9 cellular contexts compared by ENCODE assay signal in the genomic region with DNA sequence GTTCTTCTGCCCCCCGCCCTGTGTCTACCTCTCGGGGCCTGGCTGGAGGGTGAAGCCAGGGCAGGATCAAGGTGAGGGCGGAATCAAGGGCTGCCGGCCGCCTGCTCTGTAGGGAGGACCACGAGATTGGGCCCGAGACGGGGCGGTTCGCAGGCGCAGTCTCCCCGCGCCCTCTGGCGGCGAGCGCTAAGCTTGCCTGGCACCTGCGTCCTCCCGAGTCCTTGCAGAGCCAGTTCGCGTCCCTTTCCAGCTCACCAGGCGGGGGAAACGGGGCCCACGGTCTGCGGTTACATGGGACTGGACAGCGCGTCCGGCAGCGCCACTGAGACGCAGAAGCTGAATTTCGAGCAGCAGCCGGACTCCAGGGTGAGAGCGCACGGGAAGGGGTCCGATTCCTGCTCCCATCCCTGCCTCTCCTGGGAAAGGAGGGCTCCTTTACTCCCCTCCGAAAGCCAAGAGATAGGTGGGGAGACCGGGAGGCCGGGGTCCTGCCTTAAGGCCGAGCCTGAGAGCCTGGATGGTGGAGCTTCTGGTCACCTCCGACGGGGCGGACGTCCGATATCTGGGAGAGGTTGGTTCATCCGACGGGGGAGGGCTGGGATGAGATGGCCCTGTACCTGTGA. TPM values are rescaled to one million over a fixed set of nuclear protein-coding genes. Genes with fewer than 3 reads are reported as not detected.
DNase-seq lines count a peak whose midpoint lies in the region; ATAC-seq and TF ChIP-seq lines count a peak whose summit lies in the region.
"Had no signal": no experiment of that assay in that cellular context is flagged by ENCODE, and none has a peak within 500 bp of the region (broad histone marks: within the 10 kb centered on the region; RNA-seq: fewer than 3 reads in every experiment).

No MANE protein-coding gene starts in this region.

- POLR2A ChIA-PET in IMR-90 (lab: Charles Lee; ENCODE audit: unreplicated experiment), result interaction anchor here (0.5 kb wide), 1 partner anchor 174 kb away, joined by 3 read pairs; no protein-coding TSS in a partner anchor

- H2BK20ac ChIP-seq in IMR-90 (ENCODE audit: low read depth, low read length), result no peak overlapping the region

- peak; percentile 86 for DNase-seq in DMS 273 (lab: John Stamatoyannopoulos, UW; ENCODE audit: unreplicated experiment)
- DNase-seq in IMR-90, result peak; percentile 42
- DNase-seq in ascending aorta (ENCODE audit: low spot score in 2 of 2), result no peak
- peak; percentile 93 for DNase-seq in iPS-NIHi11 (ENCODE audit: low spot score)
- peak; percentile 71 to 83 for DNase-seq in stimulated activated CD4-positive, alpha-beta T cell treated with anti-CD3 and anti-CD28 coated beads, Interleukin-2, amount 100 ng/mL, for 24 hours
- no peak for DNase-seq in NCI-H2196 (lab: John Stamatoyannopoulos, UW; ENCODE audit: unreplicated experiment)

- in situ Hi-C loops in IMR-90 (cut with MboI; ENCODE audit: low sequenced_read_pairs), result no loop called here

- H4K5ac ChIP-seq in IMR-90 (ENCODE audit: low read depth, low read length), result no peak overlapping the region

- no peak overlapping the region for H3K4me3 ChIP-seq in IMR-90 (ENCODE audit: insufficient read depth, low read depth, low read length)
- H3K4me3 ChIP-seq in ascending aorta, result no peak overlapping the region

- H3K18ac ChIP-seq in IMR-90 (ENCODE audit: low read depth, low read length), result no peak overlapping the region

- dilution Hi-C loops in IMR-90 (cut with HindIII; ENCODE audit: low sequenced_read_pairs, unreplicated experiment), result no loop called here

- no peak overlapping the region for H2BK5ac ChIP-seq in IMR-90 (ENCODE audit: low read depth, low read length, poor library complexity, severe bottlenecking)

- H2AFZ ChIP-seq in IMR-90 (replicated peaks; ENCODE audit: low read length, poor library complexity), result peak overlapping the region; percentile 90

- no peaks in the 10 kb centered on the region for H3K9me3 ChIP-seq in IMR-90 (ENCODE audit: control insufficient read depth, insufficient read depth, low read length)
- no peaks in the 10 kb centered on the region for H3K9me3 ChIP-seq in ascending aorta

- no peak overlapping the region for H3K56ac ChIP-seq in IMR-90 (ENCODE audit: extremely low read depth, insufficient read depth, low read length)

- H2AK9ac ChIP-seq in IMR-90 (replicated peaks; ENCODE audit: low read depth, low read length, poor library complexity), result peak overlapping the region; percentile 44

- peaks cover 30% of the 10 kb centered on the region for H3K4me1 Mint-ChIP-seq in T-helper 1 cell treated with Interleukin-12 subunit alpha and Interleukin-12 subunit beta and Interleukin-4 antibody, amounts not matched to agents 30 μg/mL and 1 μg/mL, for 36 hours (ENCODE audit: low read depth)

- no peaks in the 10 kb centered on the region for H4K20me1 ChIP-seq in IMR-90 (ENCODE audit: insufficient read depth, low read length)

- H3K27me3 Mint-ChIP-seq in T-helper 1 cell treated with Interleukin-12 subunit alpha and Interleukin-12 subunit beta and Interleukin-4 antibody, amounts not matched to agents 30 μg/mL and 1 μg/mL, for 36 hours (ENCODE audit: low read depth), result peaks cover 15% of the 10 kb centered on the region

- H3K4ac ChIP-seq in IMR-90 (ENCODE audit: low read depth, low read length), result no peak overlapping the region

- peak; percentile 88 for ATAC-seq in IMR-90 (ENCODE audit: low read depth)
- no peak for ATAC-seq in GM19397 (IDR thresholded peaks at IDR 0.05; ENCODE audit: unreplicated experiment)

- H3K4me2 ChIP-seq in IMR-90 (ENCODE audit: low read depth, low read length), result no peak overlapping the region

- H3K27me3 ChIP-seq in IMR-90 (ENCODE audit: control insufficient read depth, insufficient read depth, low read length) (peaks cover 38% of the 10 kb centered on the region), ascending aorta (peaks cover 1% of the 10 kb centered on the region)

- H2BK15ac ChIP-seq in IMR-90 (ENCODE audit: low read depth, low read length), result no peak overlapping the region

- H3K4me3 Mint-ChIP-seq in T-helper 1 cell treated with Interleukin-12 subunit alpha and Interleukin-12 subunit beta and Interleukin-4 antibody, amounts not matched to agents 30 μg/mL and 1 μg/mL, for 36 hours, result peak overlapping the region; percentile 34

- peak; percentile 51 for TF ChIP-seq RAD21 in IMR-90 (IDR thresholded peaks at IDR 0.05; ENCODE audit: low read length)

- CTCF ChIA-PET in IMR-90 (lab: Yijun Ruan, JAX), result interaction anchor here (0.6 to 1.1 kb wide), 14 partner anchors 8 to 459 kb away, joined by 3 to 6 read pairs (median 3); no protein-coding TSS in a partner anchor

- H3K27ac ChIP-seq in IMR-90 (ENCODE audit: insufficient read depth, low read length), result no peak overlapping the region
- no peak overlapping the region for H3K27ac ChIP-seq in ascending aorta

- no peak overlapping the region for H3K23ac ChIP-seq in IMR-90 (ENCODE audit: low read depth, low read length)

- no peaks in the 10 kb centered on the region for H3K9me1 ChIP-seq in IMR-90 (ENCODE audit: insufficient read depth, low read length)

- H4K91ac ChIP-seq in IMR-90 (ENCODE audit: insufficient read depth, low read depth, low read length), result no peak overlapping the region

- no peak overlapping the region for H4K8ac ChIP-seq in IMR-90 (ENCODE audit: low read depth in 2 of 2, low read length in 2 of 2)

- H2AK5ac ChIP-seq in IMR-90 (ENCODE audit: low read depth, low read length), result no peak overlapping the region

- H3K79me1 ChIP-seq in IMR-90 (ENCODE audit: low read depth in 1 of 2, low read length in 2 of 2), result no peaks in the 10 kb centered on the region

- WGBS in IMR-90 (ENCODE audit: extremely low coverage in 2 of 2, insufficient read length in 1 of 2), 2 experiments, result 22% methylated on average over 18 of the region's 45 CpGs; no CpG with 5 or more reads in 1 of the 2 experiments

- TF ChIP-seq CTCF in IMR-90 (conservative IDR thresholded peaks at IDR 0.05; ENCODE audit: low read depth, low read length), result peak; percentile 67
- peak; percentile 24 to 75 (median 71) for TF ChIP-seq CTCF in ascending aorta (IDR thresholded peaks at IDR 0.05)

- no peak overlapping the region for H3K14ac ChIP-seq in IMR-90 (replicated peaks; ENCODE audit: low read depth, low read length)

- H3K9me3 Mint-ChIP-seq in T-helper 1 cell treated with Interleukin-12 subunit alpha and Interleukin-12 subunit beta and Interleukin-4 antibody, amounts not matched to agents 30 μg/mL and 1 μg/mL, for 36 hours, result no peaks in the 10 kb centered on the region

- no peaks in the 10 kb centered on the region for H3K4me1 ChIP-seq in IMR-90 (ENCODE audit: control insufficient read depth, insufficient read depth, low read length)
- no peaks in the 10 kb centered on the region for H3K4me1 ChIP-seq in ascending aorta

- no peak overlapping the region for H3K9ac ChIP-seq in IMR-90 (ENCODE audit: low read depth, low read length)

- BruUV-seq in IMR-90 (replicated peaks; lab: Mats Ljungman, UMichigan), result no TSS peak

- H3K27ac Mint-ChIP-seq in T-helper 1 cell treated with Interleukin-12 subunit alpha and Interleukin-12 subunit beta and Interleukin-4 antibody, amounts not matched to agents 30 μg/mL and 1 μg/mL, for 36 hours, result no peak overlapping the region

- intact Hi-C loops in IMR-90 (cut with micrococcal nuclease), result loop anchor here (5.0 kb wide), 1 partner anchor 266 kb away; a partner anchor contains a TSS
- intact Hi-C loops in ascending aorta (cut with DNase I), result no loop called here

- TF ChIP-seq POLR2A in IMR-90 (IDR thresholded peaks at IDR 0.05; ENCODE audit: low read depth, low read length), result no peak

- no peaks in the 10 kb centered on the region for H3K36me3 ChIP-seq in IMR-90 (ENCODE audit: control insufficient read depth, insufficient read depth, low read length)
- H3K36me3 ChIP-seq in ascending aorta, result no peaks in the 10 kb centered on the region

- peaks cover 9% of the 10 kb centered on the region for H3K36me3 Mint-ChIP-seq in T-helper 1 cell treated with Interleukin-12 subunit alpha and Interleukin-12 subunit beta and Interleukin-4 antibody, amounts not matched to agents 30 μg/mL and 1 μg/mL, for 36 hours (ENCODE audit: low read depth)

- H2BK120ac ChIP-seq in IMR-90 (ENCODE audit: low read depth, low read length), result no peak overlapping the region

TF ChIP-seq in IMR-90, 13 proteins besides CTCF, POLR2A, EP300 and RAD21:
- no peak for TF ChIP-seq CEBPB (IDR thresholded peaks at IDR 0.05; ENCODE audit: low read depth, low read length)
- TF ChIP-seq FOS (IDR thresholded peaks at IDR 0.05; ENCODE audit: low read depth, low read length), result no peak
- no peak for TF ChIP-seq MAFK (IDR thresholded peaks at IDR 0.05; ENCODE audit: low read depth, low read length)
- TF ChIP-seq SMC3 (IDR thresholded peaks at IDR 0.05; ENCODE audit: low read depth, low read length), result peak; percentile 52; the same call in 1 of the 2 replicates

RNA-seq across cellular contexts. Expression of a gene that starts 3.6 kb away (rescaled TPM):
- total RNA-seq in IMR-90 (2012; rRNA removed), result not detected in 2 replicates
- 0.12 and 0.13 TPM in 2 replicates for polyA plus RNA-seq in IMR-90 (2012; rRNA removed)
- 0.11 and 0.16 TPM in 2 replicates for polyA plus RNA-seq in IMR-90 (2012; cell fraction: cytosol; rRNA removed)
- 0.37 and 1.2 TPM in 2 replicates for polyA plus RNA-seq in IMR-90 (2012; cell fraction: nucleus; rRNA removed; ENCODE audit: low replicate concordance)
- 0.21 TPM for total RNA-seq in ascending aorta

RNA-seq across cellular contexts. Expression of a gene that starts 5.1 kb away (rescaled TPM):
- not detected in 2 replicates for total RNA-seq in IMR-90 (2012; rRNA removed)
- not detected in 2 replicates for polyA plus RNA-seq in IMR-90 (2012; rRNA removed)
- not detected in 2 replicates for polyA plus RNA-seq in IMR-90 (2012; cell fraction: cytosol; rRNA removed)
- polyA plus RNA-seq in IMR-90 (2012; cell fraction: nucleus; rRNA removed; ENCODE audit: low replicate concordance), result not detected in 2 replicates
- total RNA-seq in ascending aorta, result not detected
- total RNA-seq: T-helper 1 cell treated with Interleukin-12 subunit alpha and Interleukin-12 subunit beta and Interleukin-4 antibody, amounts not matched to agents 30 ng/mL and 1 ng/mL, for 36 hours had no signal

RNA-seq across cellular contexts. Expression of a gene that starts 36.5 kb away (rescaled TPM):
- total RNA-seq in IMR-90 (2012; rRNA removed), result 265 and 275 TPM in 2 replicates
- 181 and 203 TPM in 2 replicates for polyA plus RNA-seq in IMR-90 (2012; rRNA removed)
- polyA plus RNA-seq in IMR-90 (2012; cell fraction: cytosol; rRNA removed), result 183 and 191 TPM in 2 replicates
- polyA plus RNA-seq in IMR-90 (2012; cell fraction: nucleus; rRNA removed; ENCODE audit: low replicate concordance), result 58.2 and 85.3 TPM in 2 replicates
- 63.8 TPM for total RNA-seq in ascending aorta

RNA-seq across cellular contexts. Expression of a gene that starts 51.3 kb away (rescaled TPM):
- total RNA-seq in IMR-90 (2012; rRNA removed) (12.9 and 16.7 TPM in 2 replicates), ascending aorta (27.4 TPM)
- 24.6 and 29.2 TPM in 2 replicates for polyA plus RNA-seq in IMR-90 (2012; rRNA removed)
- 35.1 and 52.6 TPM in 2 replicates for polyA plus RNA-seq in IMR-90 (2012; cell fraction: cytosol; rRNA removed)
- 10.9 and 29.3 TPM in 2 replicates for polyA plus RNA-seq in IMR-90 (2012; cell fraction: nucleus; rRNA removed; ENCODE audit: low replicate concordance)

RNA-seq across cellular contexts. Expression of a gene that starts 57.3 kb away (rescaled TPM):
- total RNA-seq in IMR-90 (2012; rRNA removed), result not detected in 2 replicates
- not detected in 2 replicates for polyA plus RNA-seq in IMR-90 (2012; rRNA removed)
- polyA plus RNA-seq in IMR-90 (2012; cell fraction: cytosol; rRNA removed), result not detected in 2 replicates
- polyA plus RNA-seq in IMR-90 (2012; cell fraction: nucleus; rRNA removed; ENCODE audit: low replicate concordance), result not detected in 2 replicates
- total RNA-seq in ascending aorta, result 223 TPM

Comparison
In these comparisons a context has a peak if more than half of its experiments do, and no peak if none do; other contexts are left out.
1. DNase-seq: peak in DMS 273 (single experiment), IMR-90 (single experiment), iPS-NIHi11 (single experiment) and stimulated activated CD4-positive, alpha-beta T cell treated with anti-CD3 and anti-CD28 coated beads, Interleukin-2, amount 100 ng/mL, for 24 hours (2 of 2); none in ascending aorta (0 of 2) and NCI-H2196 (single experiment).